In the genomic region with DNA sequence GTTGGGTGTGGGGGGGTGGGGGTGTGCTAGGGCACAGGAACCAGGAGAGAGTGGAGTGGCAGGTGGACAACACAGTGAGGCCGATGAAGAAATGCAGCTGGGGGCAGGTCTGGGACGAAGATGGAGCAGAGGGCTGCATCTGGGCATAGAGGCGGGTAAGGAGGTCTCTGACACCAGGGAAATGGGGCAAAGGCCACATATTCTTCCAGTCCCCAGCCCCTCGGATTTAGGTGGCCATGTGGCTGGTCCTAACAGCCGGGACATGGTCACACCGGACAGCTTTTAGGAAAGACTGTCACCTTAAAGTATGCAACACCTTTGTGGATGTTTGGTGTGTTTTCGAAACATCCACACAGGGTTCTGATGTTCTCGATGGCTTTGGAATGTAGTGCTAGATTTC, we compare ENCODE assay signal across 30 cellular contexts. TPM values are rescaled to one million over a fixed set of nuclear protein-coding genes. Genes with fewer than 3 reads are reported as not detected.
"Had no signal": no experiment of that assay in that cellular context is flagged by ENCODE, and none has a peak within 500 bp of the region (broad histone marks: within the 10 kb centered on the region; RNA-seq: fewer than 3 reads in every experiment).

No MANE protein-coding gene starts in this region.

- FAIRE-seq: bronchial epithelial cell, TTC549 had no signal

- H3K36me3 ChIP-seq: ascending aorta, cardiac muscle cell had no signal

- H3K9me3 ChIP-seq: ascending aorta had no signal

- DNase-seq: activated B cell treated with CpG ODN at 0.5 μM for 24 hours; activated CD4-positive, alpha-beta memory T cell treated with anti-CD3 and anti-CD28 coated beads for 36 hours; activated CD4-positive, alpha-beta T cell treated with anti-CD3 and anti-CD28 coated beads for 4 hours; activated CD4-positive, alpha-beta T cell treated with anti-CD3 and anti-CD28 coated beads, Interleukin-2, amount 10 ng/mL, durations not matched to agents 24 days and 14 days; activated CD4-positive, alpha-beta T cell treated with anti-CD3 and anti-CD28 coated beads, Interleukin-2, amount 50 U/mL, for 1 hour; activated CD4-positive, alpha-beta T cell treated with anti-CD3 and anti-CD28 coated beads, Interleukin-2, amount 50 U/mL, for 4 hours; activated CD4-positive, CD25-positive, alpha-beta regulatory T cell treated with anti-CD3 and anti-CD28 coated beads, Interleukin-2, amount 50 U/mL, for 72 hours; activated CD8-positive, alpha-beta memory T cell treated with anti-CD3 and anti-CD28 coated beads, Interleukin-2, amount 10 ng/mL, durations not matched to agents 7 days and 5 days; activated CD8-positive, alpha-beta memory T cell treated with anti-CD3 and anti-CD28 coated beads, Interleukin-2, amount 50 U/mL, for 48 hours; activated CD8-positive, alpha-beta T cell treated with anti-CD3 and anti-CD28 coated beads for 36 hours; activated effector memory CD4-positive, alpha-beta T cell treated with Interleukin-2 at 50 U/mL for 16 hours; activated gamma-delta T cell; activated naive CD4-positive, alpha-beta T cell treated with anti-CD3 and anti-CD28 coated beads, Interleukin-2, amount 10 ng/mL, durations not matched to agents 7 days and 5 days; activated naive CD4-positive, alpha-beta T cell treated with Interleukin-2 at 50 U/mL for 16 hours; activated naive CD8-positive, alpha-beta T cell treated with anti-CD3 and anti-CD28 coated beads, Interleukin-2, amount 10 ng/mL, durations not matched to agents 7 days and 5 days; activated naive CD8-positive, alpha-beta T cell treated with anti-CD3 and anti-CD28 coated beads, Interleukin-2, amount 50 U/mL, for 24 hours; activated T-cell treated with anti-CD3 and anti-CD28 coated beads, Interleukin-2, amount 50 U/mL, for 24 hours; activated T-cell treated with anti-CD3 and anti-CD28 coated beads, Interleukin-2, amount 50 U/mL, for 48 hours; amygdala; anterior cingulate cortex; caudate nucleus; cerebellar nuclear complex; T-helper 1 cell; T-helper 2 cell; T-helper 9 cell had no signal

- H3K4me1 ChIP-seq: ascending aorta had no signal

- H3K27ac ChIP-seq: ascending aorta, cardiac muscle cell, VCaP had no signal

- H3K4me3 ChIP-seq: ascending aorta, cardiac muscle cell had no signal

- ATAC-seq: activated CD8-positive, alpha-beta memory T cell treated with anti-CD3 and anti-CD28 coated beads, Interleukin-2, amount 10 ng/mL, durations not matched to agents 7 days and 5 days; activated CD8-positive, alpha-beta T cell treated with anti-CD3 and anti-CD28 coated beads for 36 hours; activated naive CD8-positive, alpha-beta T cell treated with anti-CD3 and anti-CD28 coated beads, Interleukin-2, amount 50 U/mL, for 24 hours had no signal

- H3K27me3 ChIP-seq: ascending aorta, cardiac muscle cell had no signal

RNA-seq across cellular contexts. Expression of a gene that starts 5.0 kb away (rescaled TPM):
- total RNA-seq: bronchial epithelial cell had no signal
- polyA plus RNA-seq: cardiac muscle cell had no signal
